Comparison of ENCODE assay signal across 11 cellular contexts in the genomic region with DNA sequence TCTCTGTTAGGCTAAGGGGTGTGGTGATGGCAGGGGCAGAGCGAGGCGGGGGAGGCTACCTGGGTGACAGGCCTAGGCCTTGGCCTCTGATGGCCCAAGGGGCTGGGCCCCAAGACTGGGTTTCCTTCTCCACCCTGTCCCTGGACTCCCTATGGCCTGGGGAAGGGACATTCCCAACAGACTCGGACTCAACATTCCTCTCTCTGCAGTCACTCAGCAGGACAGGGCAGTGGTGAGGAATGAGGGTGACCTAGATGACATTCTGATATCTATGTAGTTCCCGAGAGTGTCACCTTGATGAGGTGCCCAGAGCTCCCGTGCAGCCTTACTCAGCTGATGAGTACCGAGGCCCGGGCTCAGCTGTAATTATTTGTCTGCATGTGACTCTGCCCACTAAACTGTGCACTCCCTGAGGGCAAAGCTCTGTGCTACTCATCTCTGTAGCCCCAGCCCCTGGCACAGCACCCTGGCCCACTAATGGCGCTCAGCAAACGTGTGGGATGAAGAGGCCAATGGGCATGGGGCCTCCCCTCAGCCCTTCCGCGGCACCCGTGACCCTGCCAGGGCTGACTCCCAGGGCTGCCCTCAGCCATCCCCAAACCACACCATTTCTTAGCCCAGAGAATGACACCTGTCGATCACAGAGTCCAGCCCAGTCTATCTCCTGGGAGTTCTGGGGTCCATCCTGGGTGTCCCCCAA. TPM values are rescaled to one million over a fixed set of nuclear protein-coding genes. Genes with fewer than 3 reads are reported as not detected.
A peak's percentile ranks its signal among the peaks of the same experiment; 100 is the strongest.
DNase-seq lines count a peak whose midpoint lies in the region; ATAC-seq and FAIRE-seq lines count a peak whose summit lies in the region.
"Had no signal": no experiment of that assay in that cellular context is flagged by ENCODE, and none has a peak within 500 bp of the region (broad histone marks: within the 10 kb centered on the region; RNA-seq: fewer than 3 reads in every experiment).

No MANE protein-coding gene starts in this region.

- WGBS in small intestine, 3 donors, result 50 to 78% (median 66%) methylated on average over 13 of the region's 13 CpGs

- no peak for FAIRE-seq in small intestine (lab: Jason Lieb, UNC)

- no peak for ATAC-seq in HG02981 (IDR thresholded peaks at IDR 0.05; ENCODE audit: unreplicated experiment)
- ATAC-seq: activated CD8-positive, alpha-beta T cell treated with anti-CD3 and anti-CD28 coated beads for 36 hours had no signal

- in situ Hi-C loops in KBM-7 (cut with MboI; ENCODE audit: low pct_unique_long_range_greater_than_20kb, low sequenced_read_pairs), result no loop called here

- H3K27me3 ChIP-seq in H7 (ENCODE audit: control insufficient read depth, insufficient read depth, low read length), result no peaks in the 10 kb centered on the region
- H3K27me3 ChIP-seq in adipocyte (replicated peaks; ENCODE audit: control insufficient read depth, insufficient read depth, low read length), result no peaks in the 10 kb centered on the region
- H3K27me3 ChIP-seq in small intestine (ENCODE audit: control insufficient read depth in 2 of 2, insufficient read depth in 2 of 2, low read length in 2 of 2), result no peaks in the 10 kb centered on the region

- H3K4me3 ChIP-seq in H7 (ENCODE audit: insufficient read depth, low read depth, low read length), result no peak overlapping the region
- peak overlapping the region; percentile 83 for H3K4me3 ChIP-seq in adipocyte (ENCODE audit: low read length)
- H3K4me3 ChIP-seq in small intestine (ENCODE audit: low read depth in 1 of 2, low read length in 2 of 2), result no peak overlapping the region

- no peaks in the 10 kb centered on the region for H3K36me3 ChIP-seq in H7 (replicated peaks; ENCODE audit: control insufficient read depth, insufficient read depth, low read length)
- no peaks in the 10 kb centered on the region for H3K36me3 ChIP-seq in adipocyte (ENCODE audit: control insufficient read depth, insufficient read depth, low read length, severe bottlenecking)
- no peaks in the 10 kb centered on the region for H3K36me3 ChIP-seq in small intestine (ENCODE audit: control insufficient read depth in 2 of 2, insufficient read depth in 2 of 2, low read length in 2 of 2)

- H3K27ac ChIP-seq in small intestine (ENCODE audit: low read depth in 1 of 2, low read length in 1 of 2), result peak overlapping the region in 1 of 2 donors; percentile 1

- DNase-seq in H7 (peak; percentile 55), adipocyte (ENCODE audit: low read depth) (peak; percentile 61), kidney tubule cell (ENCODE audit: low spot score) (peak; percentile 82), small intestine (peak; percentile 26), NCI-H82 (lab: John Stamatoyannopoulos, UW) (no peak), KBM-7 (no peak), posterior cingulate gyrus (no peak)
- DNase-seq: activated CD8-positive, alpha-beta T cell treated with anti-CD3 and anti-CD28 coated beads for 36 hours; DMS79 treated with DMSO at 0.1 percent for 48 hours; SHP77 treated with DMSO at 0.1 percent for 48 hours had no signal

- no peak overlapping the region for H3K9ac ChIP-seq in adipocyte (ENCODE audit: low read length)

- H3K4me1 ChIP-seq in adipocyte (ENCODE audit: control insufficient read depth, insufficient read depth, low read length) (peaks cover 37% of the 10 kb centered on the region), small intestine (ENCODE audit: control insufficient read depth in 2 of 2, insufficient read depth in 1 of 2, low read depth in 1 of 2, low read length in 1 of 2) (peaks cover 0 to 6% of the 10 kb centered on the region in 2 donors)

- H3K9me3 ChIP-seq in adipocyte (ENCODE audit: control insufficient read depth, low read length) (no peaks in the 10 kb centered on the region), small intestine (ENCODE audit: control insufficient read depth, low read depth) (no peaks in the 10 kb centered on the region)

- intact Hi-C loops in posterior cingulate gyrus (cut with DNase I), result loop anchor here (5.0 to 10.0 kb wide), 2 partner anchors 33 to 355 kb away; no protein-coding TSS in a partner anchor

RNA-seq across cellular contexts. Expression of a gene that starts 2.2 kb away (rescaled TPM):
- total RNA-seq in H7 (2014; rRNA removed; shearing (Covaris generic)), result 24.1 and 28.6 TPM in 2 replicates
- polyA plus RNA-seq in small intestine, result 10 to 100 TPM in 2 of 3 donors, 1 to 10 TPM in 1; 7.8 to 11.9 (median 10.5) TPM

RNA-seq across cellular contexts. Expression of a gene that starts 5.4 kb away (rescaled TPM):
- total RNA-seq in H7 (2014; rRNA removed; shearing (Covaris generic)), result 1.5 and 6.0 TPM in 2 replicates
- polyA plus RNA-seq in small intestine, result 100 to 1,000 TPM in 2 of 3 donors, 10 to 100 TPM in 1; 21.1 to 184 (median 165) TPM

RNA-seq across cellular contexts. Expression of a gene that starts 18.2 kb away (rescaled TPM):
- 4.1 and 4.6 TPM in 2 replicates for total RNA-seq in H7 (2014; rRNA removed; shearing (Covaris generic))
- 10 to 100 TPM; 17.5 to 51.7 (median 46.5) TPM for polyA plus RNA-seq in small intestine

RNA-seq across cellular contexts. Expression of a gene that starts 31.6 kb away (rescaled TPM):
- total RNA-seq in H7 (2014; rRNA removed; shearing (Covaris generic)), result 11.5 and 11.9 TPM in 2 replicates
- polyA plus RNA-seq in small intestine, result 10 to 100 TPM; 11.2 to 13.3 (median 13.0) TPM

Comparison
In these comparisons a context has a peak if more than half of its experiments do, and no peak if none do; other contexts are left out.
1. DNase-seq: peak in H7 (single experiment), adipocyte (single experiment), kidney tubule cell (single experiment) and small intestine (single experiment); none in NCI-H82 (single experiment), KBM-7 (single experiment) and posterior cingulate gyrus (0 of 10).